11 cellular contexts compared by ENCODE assay signal in genomic region chr12:47823422-47824086, GRCh38. TPM values are rescaled to one million over a fixed set of nuclear protein-coding genes. Genes with fewer than 3 reads are reported as not detected.
DNase-seq lines count a peak whose midpoint lies in the region; TF ChIP-seq lines count a peak whose summit lies in the region.
"Had no signal": no experiment of that assay in that cellular context is flagged by ENCODE, and none has a peak within 500 bp of the region (broad histone marks: within the 10 kb centered on the region; RNA-seq: fewer than 3 reads in every experiment).

No MANE protein-coding gene starts in this region.

- H3K36me3 ChIP-seq in GM23248 (ENCODE audit: low read depth) (no peaks in the 10 kb centered on the region), SU-DHL-6 (ENCODE audit: low read length) (no peaks in the 10 kb centered on the region), esophagus squamous epithelium (no peaks in the 10 kb centered on the region), smooth muscle cell (ENCODE audit: low read depth) (no peaks in the 10 kb centered on the region), neuronal stem cell (replicated peaks in 1 of 2; ENCODE audit: control insufficient read depth in 2 of 2, insufficient read depth in 2 of 2, low read length in 2 of 2) (no peaks in the 10 kb centered on the region)

- no peaks in the 10 kb centered on the region for H3K27me3 ChIP-seq in GM23248 (replicated peaks; ENCODE audit: insufficient read depth)
- no peaks in the 10 kb centered on the region for H3K27me3 ChIP-seq in SU-DHL-6 (ENCODE audit: low read length)
- H3K27me3 ChIP-seq in esophagus squamous epithelium = no peaks in the 10 kb centered on the region
- no peaks in the 10 kb centered on the region for H3K27me3 ChIP-seq in smooth muscle cell (ENCODE audit: low read depth)
- no peaks in the 10 kb centered on the region for H3K27me3 ChIP-seq in neuronal stem cell (ENCODE audit: control insufficient read depth in 3 of 3, insufficient read depth in 3 of 3, low read depth in 1 of 3, low read length in 3 of 3)

- H3K18ac ChIP-seq in neuronal stem cell (ENCODE audit: low read length) = no peak overlapping the region

- H2BK120ac ChIP-seq in neuronal stem cell (ENCODE audit: low read depth, low read length) = no peak overlapping the region

- H3K79me1 ChIP-seq in neuronal stem cell (ENCODE audit: low read depth, low read length) = peaks cover 4% of the 10 kb centered on the region

- H2AFZ ChIP-seq in GM23248 (no peak overlapping the region), SU-DHL-6 (ENCODE audit: low read depth, low read length, severe bottlenecking) (no peak overlapping the region), smooth muscle cell (ENCODE audit: low read depth) (no peak overlapping the region), neuronal stem cell (ENCODE audit: low read length) (no peak overlapping the region)

- H3K4me2 ChIP-seq in GM23248 (ENCODE audit: unreplicated experiment) (no peak overlapping the region), SU-DHL-6 (ENCODE audit: low read depth, low read length, poor library complexity, severe bottlenecking) (peak overlapping the region; percentile 43), smooth muscle cell (peak overlapping the region; percentile 20), neuronal stem cell (ENCODE audit: insufficient read depth, low read length, poor library complexity, severe bottlenecking) (no peak overlapping the region)

- in situ Hi-C loops in GM23248 (cut with MboI) = no loop called here

- H3K9ac ChIP-seq in GM23248 (no peak overlapping the region), SU-DHL-6 (ENCODE audit: low read length) (peak overlapping the region; percentile 13; the same call in 1 of the 2 replicates), smooth muscle cell (ENCODE audit: low read depth) (no peak overlapping the region), neuronal stem cell (ENCODE audit: low read depth, low read length, poor library complexity) (no peak overlapping the region)

- H2BK15ac ChIP-seq in neuronal stem cell (ENCODE audit: low read length) = no peak overlapping the region

- H3K4me1 ChIP-seq in GM23248 (ENCODE audit: insufficient read depth) = peaks cover 74% of the 10 kb centered on the region
- peaks cover 69 to 93% (median 77%) of the 10 kb centered on the region in 3 donors for H3K4me1 ChIP-seq in esophagus squamous epithelium
- peaks cover 21% of the 10 kb centered on the region for H3K4me1 ChIP-seq in smooth muscle cell (ENCODE audit: low read depth)
- H3K4me1 ChIP-seq in neuronal stem cell (ENCODE audit: control insufficient read depth in 2 of 2, insufficient read depth in 1 of 2, low read depth in 1 of 2, low read length in 2 of 2) = peaks cover 29 to 32% of the 10 kb centered on the region in 2 donors

- H4K20me1 ChIP-seq in GM23248 (ENCODE audit: insufficient read depth) = no peaks in the 10 kb centered on the region
- no peaks in the 10 kb centered on the region for H4K20me1 ChIP-seq in SU-DHL-6 (ENCODE audit: low read depth, low read length)
- H4K20me1 ChIP-seq in smooth muscle cell (ENCODE audit: low read depth) = peaks cover 4% of the 10 kb centered on the region

- no peak overlapping the region for H4K8ac ChIP-seq in neuronal stem cell (ENCODE audit: low read depth, low read length)

- no peak for TF ChIP-seq CTCF in SU-DHL-6 (IDR thresholded peaks at IDR 0.05; ENCODE audit: insufficient read depth, low read length, poor library complexity, severe bottlenecking)
- TF ChIP-seq CTCF in esophagus squamous epithelium (IDR thresholded peaks at IDR 0.05) = no peak
- no peak for TF ChIP-seq CTCF in smooth muscle cell (IDR thresholded peaks at IDR 0.05; ENCODE audit: borderline replicate concordance, insufficient read depth, poor library complexity, severe bottlenecking)

- no peak overlapping the region for H3K4ac ChIP-seq in neuronal stem cell (ENCODE audit: low read length)

- H3K4me3 ChIP-seq in GM23248 (no peak overlapping the region), SU-DHL-6 (ENCODE audit: insufficient read depth, low read length, poor library complexity, severe bottlenecking) (no peak overlapping the region), esophagus squamous epithelium (no peak overlapping the region), smooth muscle cell (no peak overlapping the region), neuronal stem cell (ENCODE audit: low read length in 2 of 2) (no peak overlapping the region)

- H3K9me3 ChIP-seq in GM23248 (ENCODE audit: low read depth) = no peaks in the 10 kb centered on the region
- no peaks in the 10 kb centered on the region for H3K9me3 ChIP-seq in SU-DHL-6 (ENCODE audit: insufficient read depth, low read length)
- no peaks in the 10 kb centered on the region for H3K9me3 ChIP-seq in esophagus squamous epithelium
- H3K9me3 ChIP-seq in smooth muscle cell (replicated peaks; ENCODE audit: low read depth) = no peaks in the 10 kb centered on the region
- H3K9me3 ChIP-seq in neuronal stem cell (replicated peaks in 1 of 2; ENCODE audit: control insufficient read depth in 2 of 2, insufficient read depth in 1 of 2, low read depth in 1 of 2, low read length in 2 of 2) = no peaks in the 10 kb centered on the region

- no peak overlapping the region for H4K91ac ChIP-seq in neuronal stem cell (ENCODE audit: low read depth, low read length, poor library complexity)

- intact Hi-C loops in esophagus squamous epithelium (cut with DNase I) = no loop called here

- no peak overlapping the region for H2AK5ac ChIP-seq in neuronal stem cell (ENCODE audit: low read depth, low read length)

- H3F3A ChIP-seq in GM23248 (ENCODE audit: insufficient read depth) = peaks cover 49% of the 10 kb centered on the region
- peaks cover 19% of the 10 kb centered on the region for H3F3A ChIP-seq in SU-DHL-6 (ENCODE audit: insufficient read depth)
- H3F3A ChIP-seq in smooth muscle cell (ENCODE audit: low read depth) = peaks cover 20% of the 10 kb centered on the region

- H3K27ac ChIP-seq in GM23248 (peak overlapping the region; percentile 29), SU-DHL-6 (ENCODE audit: low read depth, low read length) (peak overlapping the region; percentile 81), esophagus squamous epithelium (peak overlapping the region; percentile 96 to 99 (median 98)), smooth muscle cell (ENCODE audit: low read depth) (no peak overlapping the region), neuronal stem cell (replicated peaks; ENCODE audit: low read length) (no peak overlapping the region)

- H2BK5ac ChIP-seq in neuronal stem cell (ENCODE audit: low read length) = no peak overlapping the region

- H3K79me2 ChIP-seq in GM23248 (ENCODE audit: insufficient read depth) (peaks cover 13% of the 10 kb centered on the region), SU-DHL-6 (ENCODE audit: insufficient read depth, low read length) (peaks cover 7% of the 10 kb centered on the region; the same call in 1 of the 2 replicates), smooth muscle cell (ENCODE audit: low read depth) (peaks cover 12% of the 10 kb centered on the region)

- DNase-seq in GM23248 (peak; percentile 65), esophagus squamous epithelium (lab: John Stamatoyannopoulos, UW) (no peak), smooth muscle cell (lab: John Stamatoyannopoulos, UW; ENCODE audit: unreplicated experiment) (no peak), cerebellum (ENCODE audit: low spot score) (no peak), LoVo (ENCODE audit: low spot score) (no peak), neuronal stem cell (ENCODE audit: low spot score) (no peak)
- DNase-seq in activated CD4-positive, CD25-positive, alpha-beta regulatory T cell treated with anti-CD3 and anti-CD28 coated beads, Interleukin-2, amount 50 U/mL, for 72 hours = no peak
- DNase-seq: naive B cell; NCI-H510A treated with DMSO at 0.1 percent for 48 hours; stimulated activated CD4-positive, alpha-beta T cell treated with anti-CD3 and anti-CD28 coated beads, Interleukin-4, amount 100 ng/mL, for 1 hour had no signal

- H3K9me2 ChIP-seq in GM23248 (ENCODE audit: insufficient read depth) (no peaks in the 10 kb centered on the region), SU-DHL-6 (replicated peaks; ENCODE audit: insufficient read depth, low read length) (no peaks in the 10 kb centered on the region)

- WGBS in GM23248 (ENCODE audit: low coverage in 1 of 2, low lambda C conversion rate in 2 of 2, missing lambda C conversion rate in 2 of 2), 2 experiments = 76 to 80% methylated on average over 5 of the region's 5 CpGs
- WGBS in esophagus squamous epithelium, 2 donors = 66 to 79% methylated on average over 5 of the region's 5 CpGs
- WGBS in smooth muscle cell (ENCODE audit: low lambda C conversion rate) = 83% methylated on average over 5 of the region's 5 CpGs
- 100% methylated on average over 1 of the region's 5 CpGs; no CpG with 5 or more reads in 1 of the 2 donors for WGBS in neuronal stem cell (ENCODE audit: extremely low coverage in 2 of 2, insufficient read length in 2 of 2, insufficient replicate concordance in 1 of 2), 2 donors

- no peak overlapping the region for H3K14ac ChIP-seq in neuronal stem cell (ENCODE audit: low read length)

- no peak overlapping the region for H2BK12ac ChIP-seq in neuronal stem cell (ENCODE audit: low read length)

- no peak overlapping the region for H3K23ac ChIP-seq in neuronal stem cell (ENCODE audit: low read depth, low read length, poor library complexity)

- no peak for TF ChIP-seq POLR2A in esophagus squamous epithelium (IDR thresholded peaks at IDR 0.05)

RNA-seq across cellular contexts. Expression of gene HDAC7, which starts 3.9 kb away (rescaled TPM):
- 62.9 and 72.3 TPM in 2 replicates for total RNA-seq in GM23248 (2014; rRNA removed; shearing (Covaris generic))
- 45.3 and 46.2 TPM in 2 replicates for polyA plus RNA-seq in GM23248 (2016; fragmentation: Nextera tagmentation; extraction: Ambion mirVana)
- total RNA-seq in esophagus squamous epithelium = 10 to 100 TPM; 19.8 to 37.2 (median 24.0) TPM
- 19.3 and 24.1 TPM in 2 replicates for total RNA-seq in smooth muscle cell
- 32.4 and 47.0 TPM in 2 replicates for polyA plus RNA-seq in smooth muscle cell
- 12.1 TPM for total RNA-seq in cerebellum
- polyA plus RNA-seq in neuronal stem cell (2013, experiment 1 of 2) = 26.3 TPM
- polyA plus RNA-seq in neuronal stem cell (2013, experiment 2 of 2) = 27.4 TPM

RNA-seq across cellular contexts. Expression of gene SLC48A1, which starts 50.5 kb away (rescaled TPM):
- 16.4 and 20.9 TPM in 2 replicates for total RNA-seq in GM23248 (2014; rRNA removed; shearing (Covaris generic))
- polyA plus RNA-seq in GM23248 (2016; fragmentation: Nextera tagmentation; extraction: Ambion mirVana) = 19.1 and 21.8 TPM in 2 replicates
- total RNA-seq in esophagus squamous epithelium = 10 to 100 TPM; 18.9 to 35.4 (median 25.4) TPM
- 2.4 and 11.4 TPM in 2 replicates for total RNA-seq in smooth muscle cell
- polyA plus RNA-seq in smooth muscle cell = 6.2 and 8.6 TPM in 2 replicates
- total RNA-seq in cerebellum = 7.8 TPM
- 12.5 TPM for polyA plus RNA-seq in neuronal stem cell (2013, experiment 1 of 2)
- 12.3 TPM for polyA plus RNA-seq in neuronal stem cell (2013, experiment 2 of 2)

Comparison
In these comparisons a context has a peak if more than half of its experiments do, and no peak if none do; other contexts are left out.
1. H3K27ac ChIP-seq: peak in GM23248 (single experiment), SU-DHL-6 (single experiment) and esophagus squamous epithelium (4 of 4); none in smooth muscle cell (single experiment) and neuronal stem cell (single experiment).
2. H3K4me2 ChIP-seq: peak in SU-DHL-6 (single experiment) and smooth muscle cell (single experiment); none in GM23248 (single experiment) and neuronal stem cell (single experiment).